ENCODE assay signal across 8 cellular contexts in the genomic region with DNA sequence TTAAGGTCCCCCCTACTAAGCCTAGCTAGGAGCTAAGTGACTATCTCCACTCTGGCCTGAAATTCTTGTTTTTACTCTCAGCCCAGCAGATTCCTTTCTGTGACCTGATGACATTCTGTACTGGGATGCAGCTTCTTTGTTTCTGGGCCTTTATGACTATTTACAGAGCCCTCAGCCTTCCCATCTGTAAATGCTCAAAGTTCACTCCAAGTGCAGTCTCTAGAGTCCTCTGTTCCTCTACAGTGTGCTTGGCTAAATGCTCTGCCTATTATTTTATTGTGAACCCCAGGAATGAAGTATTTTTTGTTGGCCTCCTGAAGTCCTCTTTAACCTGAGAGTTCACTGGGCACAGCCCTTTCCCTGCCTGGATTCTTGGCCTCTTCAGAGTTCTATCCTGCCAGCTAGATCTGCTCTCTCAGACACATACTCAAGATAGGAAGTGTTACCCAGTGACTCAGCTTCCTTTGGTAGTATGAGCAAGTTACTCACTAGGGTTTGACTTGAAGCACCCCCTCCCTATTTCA.
DNase-seq lines count a peak whose midpoint lies in the region; ATAC-seq, FAIRE-seq and TF ChIP-seq lines count a peak whose summit lies in the region.

No MANE protein-coding gene starts in this region.

- peak overlapping the region in 1 of 2 experiments; percentile 45; a peak in 2 of 6 replicates for H3K27ac ChIP-seq in A549
- no peak overlapping the region for H3K27ac ChIP-seq in foreskin keratinocyte

- no peak for TF ChIP-seq POLR2A in A549 (IDR thresholded peaks at IDR 0.05; ENCODE audit: low read length)

- no peaks in the 10 kb centered on the region for H3K9me3 ChIP-seq in A549

- FAIRE-seq in A549 (lab: Jason Lieb, UNC) (no peak), HTR-8/SVneo (lab: Jason Lieb, UNC) (no peak)

- H3K4me2 ChIP-seq in A549 = 0 out of 3 replicates have a peak overlapping the region, but pooled peaks have one; percentile 17

- TF ChIP-seq RAD21 in A549 (conservative IDR thresholded peaks at IDR 0.05 in 1 of 2, IDR thresholded peaks at IDR 0.05 in 1 of 2) = no peak

- no peak overlapping the region for H3K4me3 Mint-ChIP-seq in stimulated activated memory B cell treated with anti-CD40 and anti-IgM and Interleukin-4, amounts not matched to agents 10 μg/mL and 1 μg/mL and 100 μg/mL, for 72 hours

- TF ChIP-seq EP300 in A549 (IDR thresholded peaks at IDR 0.05) = no peak

- peak in 1 of 2 experiments; percentile 24 for DNase-seq in A549 (ENCODE audit: low read depth in 1 of 2, low spot score in 1 of 2)
- DNase-seq in GM20000 (ENCODE audit: low spot score) = peak; percentile 69
- peak; percentile 17 for DNase-seq in HTR-8/SVneo (ENCODE audit: insufficient read length, low spot score)
- peak; percentile 37 to 63 for DNase-seq in foreskin keratinocyte
- no peak for DNase-seq in AML-193 (lab: John Stamatoyannopoulos, UW)
- DNase-seq in H4 (ENCODE audit: low spot score) = no peak
- DNase-seq in HPDE6-E6E7 (ENCODE audit: extremely low spot score) = no peak

- H3K4me3 ChIP-seq in A549 = no peak overlapping the region

- peaks cover 10% of the 10 kb centered on the region for H3K27me3 Mint-ChIP-seq in stimulated activated memory B cell treated with anti-CD40 and anti-IgM and Interleukin-4, amounts not matched to agents 10 μg/mL and 1 μg/mL and 100 μg/mL, for 72 hours

- H3K9me3 Mint-ChIP-seq in stimulated activated memory B cell treated with anti-CD40 and anti-IgM and Interleukin-4, amounts not matched to agents 10 μg/mL and 1 μg/mL and 100 μg/mL, for 72 hours = no peaks in the 10 kb centered on the region

- H3K4me1 Mint-ChIP-seq in stimulated activated memory B cell treated with anti-CD40 and anti-IgM and Interleukin-4, amounts not matched to agents 10 μg/mL and 1 μg/mL and 100 μg/mL, for 72 hours = peaks cover 8% of the 10 kb centered on the region

- POLR2A ChIA-PET in A549 (lab: Yijun Ruan, JAX) = no interaction called here

- H3K4me1 ChIP-seq in A549 (0 out of 3 replicates have a peak, but pooled peaks cover 6% of the 10 kb centered on the region), foreskin keratinocyte (no peaks in the 10 kb centered on the region)

- no peaks in the 10 kb centered on the region for H3K27me3 ChIP-seq in foreskin keratinocyte

- H3K27ac Mint-ChIP-seq in stimulated activated memory B cell treated with anti-CD40 and anti-IgM and Interleukin-4, amounts not matched to agents 10 μg/mL and 1 μg/mL and 100 μg/mL, for 72 hours = peak overlapping the region; percentile 6

- TF ChIP-seq CTCF in A549 (IDR thresholded peaks at IDR 0.05) = no peak
- TF ChIP-seq CTCF in GM20000 (IDR thresholded peaks at IDR 0.05; ENCODE audit: extremely low read depth, missing control alignments) = no peak
- TF ChIP-seq CTCF in foreskin keratinocyte (conservative IDR thresholded peaks at IDR 0.05) = no peak

- CTCF ChIA-PET in A549 (lab: Yijun Ruan, JAX) = interaction anchor here (1.1 kb wide), 1 partner anchor 17 kb away, joined by 3 read pairs; no protein-coding TSS in a partner anchor

- no peaks in the 10 kb centered on the region for H3K36me3 Mint-ChIP-seq in stimulated activated memory B cell treated with anti-CD40 and anti-IgM and Interleukin-4, amounts not matched to agents 10 μg/mL and 1 μg/mL and 100 μg/mL, for 72 hours

- ATAC-seq in A549 = peak; percentile 62 to 73; a peak in 3 of 6 replicates
- peak; percentile 62 for ATAC-seq in foreskin keratinocyte
- ATAC-seq in stimulated activated memory B cell treated with anti-CD40 and anti-IgM and Interleukin-4, amounts not matched to agents 10 μg/mL and 1 μg/mL and 100 μg/mL, for 72 hours = peak; percentile 34

TF ChIP-seq in A549, 52 proteins besides CTCF, POLR2A, EP300 and RAD21:
- TF ChIP-seq KDM1A (IDR thresholded peaks at IDR 0.05; ENCODE audit: low read depth) (no peak), SMC3 (IDR thresholded peaks at IDR 0.05) (no peak), RARB (CRISPR knock-in tag; IDR thresholded peaks at IDR 0.05) (no peak), PHF8 (IDR thresholded peaks at IDR 0.05; ENCODE audit: borderline replicate concordance, low read depth) (no peak), SREBF2 (IDR thresholded peaks at IDR 0.05) (no peak)

Comparison
In these comparisons a context has a peak if more than half of its experiments do, and no peak if none do; other contexts are left out.
1. DNase-seq: peak in GM20000 (single experiment), HTR-8/SVneo (single experiment) and foreskin keratinocyte (2 of 2); none in AML-193 (0 of 2), H4 (single experiment) and HPDE6-E6E7 (single experiment).
2. Peak in every context shown above with its lines, with median percentiles within 50 percentile points of each other: ATAC-seq.